ENCODE assay signal across 1 cellular context in genomic region chr12:131840643-131841416, GRCh38.
TF ChIP-seq lines count a peak whose summit lies in the region.

No MANE protein-coding gene starts in this region.

TF ChIP-seq in HepG2, 621 proteins besides CTCF, POLR2A, EP300 and RAD21 (continued from another document and continues in another):
- TF ChIP-seq ZNF407 (CRISPR knock-in tag; IDR thresholded peaks at IDR 0.05; ENCODE audit: not compliant biosample characterization): no peak
- no peak for TF ChIP-seq MZF1 (CRISPR knock-in tag; IDR thresholded peaks at IDR 0.05; ENCODE audit: borderline replicate concordance)
- peak; percentile 68; the same call in 1 of the 2 replicates for TF ChIP-seq TFDP1 (CRISPR knock-in tag; IDR thresholded peaks at IDR 0.05; ENCODE audit: borderline replicate concordance)
- peak; percentile 55; the same call in 1 of the 2 replicates for TF ChIP-seq ZSCAN9 (CRISPR knock-in tag; IDR thresholded peaks at IDR 0.05; ENCODE audit: borderline replicate concordance)
- peak; percentile 46; the same call in 1 of the 2 replicates for TF ChIP-seq ZBTB10 (CRISPR knock-in tag; IDR thresholded peaks at IDR 0.05; ENCODE audit: borderline replicate concordance)
- peak; percentile 77 for TF ChIP-seq HNF4A (CRISPR knock-in tag; IDR thresholded peaks at IDR 0.05)
- TF ChIP-seq BRF2 (CRISPR knock-in tag; IDR thresholded peaks at IDR 0.05): 0 out of 2 replicates have a peak, but pooled peaks have one; percentile 34
- TF ChIP-seq ZNF543 (CRISPR knock-in tag; IDR thresholded peaks at IDR 0.05): 0 out of 2 replicates have a peak, but pooled peaks have one; percentile 48
- 0 out of 2 replicates have a peak, but pooled peaks have one; percentile 63 for TF ChIP-seq HOXA7 (CRISPR knock-in tag; IDR thresholded peaks at IDR 0.05)
- peak; percentile 59; the same call in 1 of the 2 replicates for TF ChIP-seq ZNF331 (CRISPR knock-in tag; IDR thresholded peaks at IDR 0.05)
- no peak for TF ChIP-seq CHCHD3 (CRISPR knock-in tag; IDR thresholded peaks at IDR 0.05)
- TF ChIP-seq ZNF251 (CRISPR knock-in tag; IDR thresholded peaks at IDR 0.05): peak; percentile 96; the same call in 1 of the 2 replicates
- no peak for TF ChIP-seq GMEB1 (CRISPR knock-in tag; IDR thresholded peaks at IDR 0.05; ENCODE audit: borderline replicate concordance)
- peak; percentile 60; the same call in 1 of the 2 replicates for TF ChIP-seq ATF7-NPFF (CRISPR knock-in tag; IDR thresholded peaks at IDR 0.05; ENCODE audit: low read depth)
- no peak for TF ChIP-seq SOX6 (IDR thresholded peaks at IDR 0.05)
- TF ChIP-seq SOX6 (CRISPR knock-in tag; IDR thresholded peaks at IDR 0.05): peak; percentile 59
- TF ChIP-seq PHF20 (CRISPR knock-in tag; IDR thresholded peaks at IDR 0.05): 0 out of 2 replicates have a peak, but pooled peaks have one; percentile 36
- TF ChIP-seq REL (CRISPR knock-in tag; conservative IDR thresholded peaks at IDR 0.05): 0 out of 2 replicates have a peak, but pooled peaks have one; percentile 51
- no peak for TF ChIP-seq LBX2 (CRISPR knock-in tag; IDR thresholded peaks at IDR 0.05; ENCODE audit: borderline replicate concordance)
- 0 out of 2 replicates have a peak, but pooled peaks have one; percentile 24 for TF ChIP-seq ZHX2 (IDR thresholded peaks at IDR 0.05; ENCODE audit: low read depth)
- no peak for TF ChIP-seq ZHX2 (CRISPR knock-in tag; IDR thresholded peaks at IDR 0.05; ENCODE audit: borderline replicate concordance)
- TF ChIP-seq ZNF780A (CRISPR knock-in tag; IDR thresholded peaks at IDR 0.05): 0 out of 2 replicates have a peak, but pooled peaks have one; percentile 41
- TF ChIP-seq CAMTA2 (CRISPR knock-in tag; IDR thresholded peaks at IDR 0.05; ENCODE audit: borderline replicate concordance): no peak
- TF ChIP-seq ZNF343 (CRISPR knock-in tag; IDR thresholded peaks at IDR 0.05): no peak
- no peak for TF ChIP-seq ZNF776 (CRISPR knock-in tag; IDR thresholded peaks at IDR 0.05)
- no peak for TF ChIP-seq ZNF652 (CRISPR knock-in tag; IDR thresholded peaks at IDR 0.05; ENCODE audit: borderline replicate concordance, low read depth)
- TF ChIP-seq BHLHE40 (IDR thresholded peaks at IDR 0.05; ENCODE audit: low read length): peak; percentile 72
- TF ChIP-seq ZNF747 (CRISPR knock-in tag; IDR thresholded peaks at IDR 0.05; ENCODE audit: borderline replicate concordance): 0 out of 2 replicates have a peak, but pooled peaks have one; percentile 44
- TF ChIP-seq KMT2A (CRISPR knock-in tag; IDR thresholded peaks at IDR 0.05): 0 out of 2 replicates have a peak, but pooled peaks have one; percentile 31
- 0 out of 2 replicates have a peak, but pooled peaks have one; percentile 27 for TF ChIP-seq PHF8 (CRISPR knock-in tag; IDR thresholded peaks at IDR 0.05)
- TF ChIP-seq JUNB (CRISPR knock-in tag; IDR thresholded peaks at IDR 0.05; ENCODE audit: borderline replicate concordance): no peak
- peak; percentile 96; the same call in 1 of the 2 replicates for TF ChIP-seq FOXC1 (CRISPR knock-in tag; IDR thresholded peaks at IDR 0.05; ENCODE audit: borderline replicate concordance)
- peak; percentile 41; the same call in 1 of the 2 replicates for TF ChIP-seq ZNF367 (CRISPR knock-in tag; IDR thresholded peaks at IDR 0.05; ENCODE audit: borderline replicate concordance)
- no peak for TF ChIP-seq LCORL (IDR thresholded peaks at IDR 0.05)
- peak; percentile 38; the same call in 1 of the 2 replicates for TF ChIP-seq LCORL (CRISPR knock-in tag; IDR thresholded peaks at IDR 0.05)
- no peak for TF ChIP-seq ZNF720 (CRISPR knock-in tag; IDR thresholded peaks at IDR 0.05)
- no peak for TF ChIP-seq ZEB1 (IDR thresholded peaks at IDR 0.05; ENCODE audit: insufficient replicate concordance, low read depth)
- no peak for TF ChIP-seq HNRNPK (IDR thresholded peaks at IDR 0.05; ENCODE audit: low read depth, low read length, poor library complexity, severe bottlenecking)
- TF ChIP-seq TARDBP (CRISPR knock-in tag; IDR thresholded peaks at IDR 0.05): peak; percentile 36; the same call in 1 of the 2 replicates
- TF ChIP-seq SATB2 (CRISPR knock-in tag; IDR thresholded peaks at IDR 0.05): peak; percentile 67; the same call in 1 of the 2 replicates
